24 cellular contexts compared by ENCODE assay signal in genomic region chr1:205756552-205756951, GRCh38.
"Had no signal": no experiment of that assay in that cellular context is flagged by ENCODE, and none has a peak within 500 bp of the region (broad histone marks: within the 10 kb centered on the region; RNA-seq: fewer than 3 reads in every experiment).

No MANE protein-coding gene starts in this region.

- H3K36me3 ChIP-seq: stomach, suprapubic skin, thoracic aorta, thyroid gland, tibial artery, tibial nerve, transverse colon, upper lobe of left lung, upper lobe of right lung, uterus, vagina had no signal

- H3K9me3 ChIP-seq: stomach, suprapubic skin, testis, thoracic aorta, thyroid gland, tibial artery, tibial nerve, transverse colon, upper lobe of left lung, upper lobe of right lung, uterus, vagina had no signal

- DNase-seq: stimulated activated CD4-positive, alpha-beta T cell treated with anti-CD3 and anti-CD28 coated beads, Interleukin-2, amount 100 ng/mL, for 48 hours; stimulated activated CD4-positive, alpha-beta T cell treated with anti-CD3 and anti-CD28 coated beads, Interleukin-4, amount 100 ng/mL, for 1 hour; stimulated activated CD4-positive, alpha-beta T cell treated with anti-CD3 and anti-CD28 coated beads, Interleukin-4, amount 100 ng/mL, for 24 hours; stimulated activated CD4-positive, alpha-beta T cell treated with anti-CD3 and anti-CD28 coated beads, Interleukin-4, amount 100 ng/mL, for 4 hours; stimulated activated CD8-positive, alpha-beta memory T cell treated with anti-CD3 and anti-CD28 coated beads, Interleukin-4, amount 100 ng/mL, for 48 hours; stimulated activated naive B cell treated with anti-CD40 and anti-IgM and Interleukin-4, amounts not matched to agents 10 μg/mL and 1 μg/mL and 100 μg/mL, for 72 hours; stimulated activated naive CD4-positive, alpha-beta T cell; stimulated activated naive CD4-positive, alpha-beta T cell treated with Interleukin-2 at 50 U/mL for 16 hours; stimulated activated naive CD8-positive, alpha-beta T cell treated with anti-CD3 and anti-CD28 coated beads, Interleukin-15, amount 100 ng/mL, for 72 hours; stimulated activated naive CD8-positive, alpha-beta T cell treated with anti-CD3 and anti-CD28 coated beads, Interleukin-15, Interleukin-2, amounts not matched to agents 100 U/mL and 50 U/mL, for 24 hours; stomach; substantia nigra; testis; thyroid gland; tibial artery; transverse colon; trophoblast cell; upper lobe of left lung; upper lobe of right lung; uterus had no signal

- H3K4me1 ChIP-seq: stomach, suprapubic skin, testis, thyroid gland, tibial artery, tibial nerve, transverse colon, upper lobe of left lung, upper lobe of right lung, uterus, vagina had no signal

- H3K4me3 ChIP-seq: stomach, suprapubic skin, testis, thoracic aorta, thyroid gland, tibial artery, tibial nerve, transverse colon, upper lobe of left lung, upper lobe of right lung, uterus, vagina had no signal

- H3K27ac ChIP-seq: stomach, suprapubic skin, testis, thoracic aorta, thyroid gland, tibial artery, tibial nerve, transverse colon, upper lobe of left lung, upper lobe of right lung, uterus, vagina had no signal
